1 cellular context compared by ENCODE assay signal in genomic region chr10:132669208-132669861, GRCh38.
TF ChIP-seq lines count a peak whose summit lies in the region.

No MANE protein-coding gene starts in this region.

TF ChIP-seq in HepG2, 621 proteins besides CTCF, POLR2A, EP300 and RAD21 (continued from another document):
- TF ChIP-seq ZNF276 (CRISPR knock-in tag; IDR thresholded peaks at IDR 0.05; ENCODE audit: low read depth) (no peak), ZNF761 (CRISPR knock-in tag; conservative IDR thresholded peaks at IDR 0.05) (no peak)
TF ChIP-seq in HepG2: peak in this region for 0.
